In genomic region chr12:6858796-6859195, GRCh38 we compare ENCODE assay signal across 33 cellular contexts. TPM values are rescaled to one million over a fixed set of nuclear protein-coding genes. Genes with fewer than 3 reads are reported as not detected.
"Had no signal": no experiment of that assay in that cellular context is flagged by ENCODE, and none has a peak within 500 bp of the region (broad histone marks: within the 10 kb centered on the region; RNA-seq: fewer than 3 reads in every experiment).

No MANE protein-coding gene starts in this region.

- H3K27ac ChIP-seq: adrenal gland, ascending aorta, body of pancreas, brain microvascular endothelial cell, breast epithelium, cardiac muscle cell had no signal

- H3K27me3 ChIP-seq: adrenal gland, ascending aorta, body of pancreas, brain microvascular endothelial cell, breast epithelium, cardiac muscle cell had no signal

- H3K4me3 ChIP-seq: adrenal gland, ascending aorta, body of pancreas, breast epithelium, cardiac muscle cell had no signal

- DNase-seq: activated effector memory CD4-positive, alpha-beta T cell treated with anti-CD3 and anti-CD28 coated beads, Interleukin-2, amount 50 U/mL, for 16 hours; activated effector memory CD4-positive, alpha-beta T cell treated with Interleukin-2 at 50 U/mL for 16 hours; activated gamma-delta T cell; activated gamma-delta T cell treated with Interleukin-2 at 50 U/mL for 16 hours; activated naive CD4-positive, alpha-beta T cell; activated naive CD4-positive, alpha-beta T cell treated with anti-CD3 and anti-CD28 coated beads for 36 hours; activated naive CD4-positive, alpha-beta T cell treated with anti-CD3 and anti-CD28 coated beads, Interleukin-2, amount 10 ng/mL, durations not matched to agents 7 days and 5 days; activated naive CD4-positive, alpha-beta T cell treated with anti-CD3 and anti-CD28 coated beads, Interleukin-2, amount 50 U/mL, for 16 hours; activated naive CD4-positive, alpha-beta T cell treated with Interleukin-2 at 50 U/mL for 16 hours; activated naive CD8-positive, alpha-beta T cell treated with anti-CD3 and anti-CD28 coated beads for 36 hours; activated naive CD8-positive, alpha-beta T cell treated with anti-CD3 and anti-CD28 coated beads, Interleukin-2, amount 10 ng/mL, durations not matched to agents 7 days and 5 days; activated naive CD8-positive, alpha-beta T cell treated with anti-CD3 and anti-CD28 coated beads, Interleukin-2, amount 50 U/mL, for 24 hours; activated T-cell treated with anti-CD3 and anti-CD28 coated beads for 4 hours; activated T-cell treated with anti-CD3 and anti-CD28 coated beads, Interleukin-2, amount 50 U/mL, for 1 hour; activated T-cell treated with anti-CD3 and anti-CD28 coated beads, Interleukin-2, amount 50 U/mL, for 24 hours; activated T-cell treated with anti-CD3 and anti-CD28 coated beads, Interleukin-2, amount 50 U/mL, for 4 hours; activated T-cell treated with anti-CD3 and anti-CD28 coated beads, Interleukin-2, amount 50 U/mL, for 48 hours; activated T-cell treated with anti-CD3 and anti-CD28 coated beads, Interleukin-2, amount 50 U/mL, for 72 hours; adrenal gland; amniotic stem cell; amygdala; anterior cingulate cortex; aorta; body of pancreas; brain microvascular endothelial cell; caudate nucleus; central memory CD4-positive, alpha-beta T cell; cerebellar nuclear complex had no signal

- H3K4me1 ChIP-seq: breast epithelium had no signal

- H3K9me3 ChIP-seq: adrenal gland, ascending aorta, body of pancreas, breast epithelium had no signal

- FAIRE-seq: astrocyte, bronchial epithelial cell had no signal

RNA-seq across cellular contexts. Expression of gene CDCA3, which starts 7.7 kb away (rescaled TPM):
- total RNA-seq: ascending aorta had no signal
